Comparison of ENCODE assay signal across 8 cellular contexts in the genomic region with DNA sequence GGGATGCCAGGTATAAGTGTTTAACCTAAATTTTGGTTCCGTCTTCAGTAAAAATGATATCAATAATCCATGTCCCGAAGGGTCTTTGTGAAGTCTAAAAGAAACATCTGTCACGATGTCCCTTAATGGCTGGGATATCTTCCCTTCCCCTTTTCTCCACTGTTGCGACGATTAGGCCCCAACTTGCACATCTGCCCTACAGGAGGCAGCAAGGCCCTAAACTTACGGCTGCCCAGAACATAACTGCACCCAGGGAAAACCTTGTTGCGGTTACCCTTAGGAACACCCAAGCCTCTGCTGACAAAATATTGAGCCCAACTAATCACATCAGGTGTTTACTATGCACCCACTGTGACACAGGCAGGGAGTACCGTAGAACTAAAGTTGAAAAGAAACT. TPM values are rescaled to one million over a fixed set of nuclear protein-coding genes. Genes with fewer than 3 reads are reported as not detected.
DNase-seq lines count a peak whose midpoint lies in the region; ATAC-seq, FAIRE-seq and TF ChIP-seq lines count a peak whose summit lies in the region.

No MANE protein-coding gene starts in this region.

- no peak overlapping the region for H2AFZ ChIP-seq in HCT116 (ENCODE audit: low read depth, low read length, poor library complexity, severe bottlenecking)

- no peak for TF ChIP-seq RAD21 in HCT116 (IDR thresholded peaks at IDR 0.05; ENCODE audit: low read depth)

- 0 out of 2 replicates have a peak, but pooled peaks cover 1% of the 10 kb centered on the region for H3K9me2 ChIP-seq in HCT116 (ENCODE audit: insufficient read depth)

- peak overlapping the region; percentile 97; the same call in 1 of the 2 replicates for H3K27ac ChIP-seq in HCT116 (ENCODE audit: low read depth, low read length)
- H3K27ac ChIP-seq in small intestine (ENCODE audit: low read depth in 1 of 2, low read length in 1 of 2), result peak overlapping the region; percentile 26 to 100

- BruUV-seq in HCT116 (replicated peaks; lab: Mats Ljungman, UMichigan), result TSS peak; percentile 81

- H3K79me2 ChIP-seq in HCT116 (ENCODE audit: insufficient read depth, low read length), result peaks cover 36% of the 10 kb centered on the region

- 45 to 62% (median 57%) methylated on average over 8 of the region's 8 CpGs for WGBS in small intestine, 3 donors

- no peak for FAIRE-seq in small intestine (lab: Jason Lieb, UNC)

- DNase-seq in CD1c-positive myeloid dendritic cell (ENCODE audit: extremely low spot score), result peak; percentile 60
- no peak for DNase-seq in HCT116 (ENCODE audit: low read depth, low spot score)
- peak; percentile 78 for DNase-seq in NOMO-1 treated with DMSO at 0.1 percent for 48 hours (lab: John Stamatoyannopoulos, UW; ENCODE audit: unreplicated experiment)
- DNase-seq in activated naive CD4-positive, alpha-beta T cell treated with anti-CD3 and anti-CD28 coated beads, Interleukin-2, amount 50 U/mL, for 16 hours, result peak; percentile 20
- DNase-seq in small intestine, result peak; percentile 8

- TF ChIP-seq CTCF in HCT116 (IDR thresholded peaks at IDR 0.05 in 2 of 3, conservative IDR thresholded peaks at IDR 0.05 in 1 of 3; ENCODE audit: borderline replicate concordance in 1 of 3, insufficient read depth in 1 of 3, low read depth in 2 of 3, low read length in 2 of 3), result no peak

- peak overlapping the region in 1 of 2 experiments; percentile 48; a peak in 2 of 4 replicates for H3K4me3 ChIP-seq in HCT116 (replicated peaks in 1 of 2; ENCODE audit: low read depth in 1 of 2, low read length in 2 of 2)
- H3K4me3 ChIP-seq in iPS-11a (ENCODE audit: low read depth, low read length), result peak overlapping the region; percentile 69
- peak overlapping the region; percentile 63 to 82 for H3K4me3 ChIP-seq in small intestine (ENCODE audit: low read depth in 1 of 2, low read length in 2 of 2)

- H3K4me1 ChIP-seq in HCT116 (ENCODE audit: control insufficient read depth in 1 of 2, insufficient read depth in 2 of 2, low read length in 2 of 2) (peaks cover 7 to 25% of the 10 kb centered on the region in 2 experiments), small intestine (ENCODE audit: control insufficient read depth in 2 of 2, insufficient read depth in 1 of 2, low read depth in 1 of 2, low read length in 1 of 2) (peaks cover 0 to 2% of the 10 kb centered on the region in 2 donors)

- H3K4me2 ChIP-seq in HCT116 (ENCODE audit: low read length), result peak overlapping the region; percentile 65

- CTCF ChIA-PET in HCT116 (lab: Charles Lee), result no interaction called here

- H3K9ac ChIP-seq in HCT116 (ENCODE audit: low read length), result no peak overlapping the region

- RAD21 ChIA-PET in HCT116 (lab: Charles Lee; ENCODE audit: low non-redundant PET in 1 of 2, low total read pairs in 2 of 2, uncharacterized antibody in 2 of 2, unreplicated experiment in 2 of 2), result no interaction called here

- H3K27me3 ChIP-seq in HCT116 (ENCODE audit: insufficient read depth, low read length), result no peaks in the 10 kb centered on the region
- peaks cover 0 to 2% of the 10 kb centered on the region in 2 donors for H3K27me3 ChIP-seq in small intestine (ENCODE audit: control insufficient read depth in 2 of 2, insufficient read depth in 2 of 2, low read length in 2 of 2)

- no peaks in the 10 kb centered on the region for H3K9me3 ChIP-seq in HCT116 (ENCODE audit: control insufficient read depth in 1 of 2, insufficient read depth in 1 of 2, low read depth in 1 of 2, low read length in 2 of 2)
- H3K9me3 ChIP-seq in small intestine (ENCODE audit: control insufficient read depth, low read depth), result no peaks in the 10 kb centered on the region

- TF ChIP-seq POLR2A in HCT116 (IDR thresholded peaks at IDR 0.05; ENCODE audit: borderline replicate concordance, extremely low read depth, insufficient read depth, insufficient read length), result no peak

- POLR2A ChIA-PET in HCT116 (lab: Charles Lee), result no interaction called here

- no peaks in the 10 kb centered on the region for H3K36me3 ChIP-seq in HCT116 (ENCODE audit: control insufficient read depth in 1 of 2, insufficient read depth in 2 of 2, low read length in 2 of 2)
- no peaks in the 10 kb centered on the region for H3K36me3 ChIP-seq in small intestine (ENCODE audit: control insufficient read depth in 2 of 2, insufficient read depth in 2 of 2, low read length in 2 of 2)

- no peaks in the 10 kb centered on the region for H4K20me1 ChIP-seq in HCT116 (ENCODE audit: insufficient read depth)

- intact Hi-C loops in HCT116 (cut with micrococcal nuclease), result loop anchor here (2.0 kb wide), 1 partner anchor 71 kb away; no protein-coding TSS in a partner anchor

- ATAC-seq in HCT116, result no peak
- ATAC-seq in HG03442 (IDR thresholded peaks at IDR 0.05; ENCODE audit: unreplicated experiment), result no peak
- no peak for ATAC-seq in GM21447 (IDR thresholded peaks at IDR 0.05; ENCODE audit: unreplicated experiment)

TF ChIP-seq in HCT116, 20 proteins besides CTCF, POLR2A, EP300 and RAD21:
- no peak for TF ChIP-seq EZH2phosphoT487 (IDR thresholded peaks at IDR 0.05; ENCODE audit: borderline replicate concordance)
- no peak for TF ChIP-seq REST (IDR thresholded peaks at IDR 0.05; ENCODE audit: low read depth)
- TF ChIP-seq CEBPB (IDR thresholded peaks at IDR 0.05; ENCODE audit: low read depth), result no peak
- no peak for TF ChIP-seq SP1 (IDR thresholded peaks at IDR 0.05; ENCODE audit: low read depth)
- TF ChIP-seq, protein P1, sequence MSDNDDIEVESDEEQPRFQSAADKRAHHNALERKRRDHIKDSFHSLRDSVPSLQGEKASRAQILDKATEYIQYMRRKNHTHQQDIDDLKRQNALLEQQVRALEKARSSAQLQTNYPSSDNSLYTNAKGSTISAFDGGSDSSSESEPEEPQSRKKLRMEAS (IDR thresholded peaks at IDR 0.05), result no peak
- TF ChIP-seq JUND (IDR thresholded peaks at IDR 0.05), result no peak
- no peak for TF ChIP-seq TCF7L2 (IDR thresholded peaks at IDR 0.05; ENCODE audit: borderline replicate concordance, extremely low read depth, insufficient read depth, insufficient read length)
- no peak for TF ChIP-seq SRF (IDR thresholded peaks at IDR 0.05; ENCODE audit: low read depth)
- TF ChIP-seq POLR2AphosphoS5 (IDR thresholded peaks at IDR 0.05; ENCODE audit: low read depth, low read length), result no peak
- no peak for TF ChIP-seq ZNF274 (IDR thresholded peaks at IDR 0.05; ENCODE audit: low read depth, low read length)
TF ChIP-seq in HCT116: peak in this region for 0.

RNA-seq across cellular contexts. Expression of gene SMAD2, which starts 1.2 kb away (rescaled TPM):
- total RNA-seq in HCT116 (2021; ENCODE audit: unreplicated experiment), result 130 TPM
- 61.4 and 72.8 TPM in 2 replicates for polyA plus RNA-seq in HCT116 (2012)
- polyA plus RNA-seq in small intestine, result 10 to 100 TPM; 22.4 to 36.4 (median 34.2) TPM
